Comparison of ENCODE assay signal across 27 cellular contexts in the genomic region with DNA sequence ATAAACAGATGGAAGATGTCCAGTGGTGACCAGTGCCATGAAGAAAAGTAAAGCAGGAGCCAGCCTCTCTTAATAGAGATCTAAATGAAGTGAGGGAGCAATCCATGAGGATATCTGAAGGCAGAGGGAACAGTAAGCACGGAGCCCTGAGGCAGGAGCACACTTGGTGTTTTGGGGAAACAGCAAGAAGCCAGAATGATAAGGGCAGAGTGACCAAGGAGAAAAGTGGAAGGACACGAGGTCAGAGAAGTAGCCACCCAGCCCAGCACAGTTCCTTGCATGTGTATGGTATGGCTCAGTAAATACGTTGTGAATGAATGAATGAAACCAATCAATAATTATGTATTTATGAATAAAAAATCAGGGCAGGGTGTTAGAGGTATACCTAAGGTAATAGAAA.
"Had no signal": no experiment of that assay in that cellular context is flagged by ENCODE, and none has a peak within 500 bp of the region (broad histone marks: within the 10 kb centered on the region; RNA-seq: fewer than 3 reads in every experiment).

No MANE protein-coding gene starts in this region.

- H3K4me3 Mint-ChIP-seq: activated T-cell treated with anti-CD3 and anti-CD28 coated beads, Interleukin-2, amount 50 U/mL, for 4 hours; activated T-helper 17 cell treated with anti-CD3 and anti-CD28 coated beads, Interleukin-2, amount 50 U/mL, for 72 hours; effector memory CD8-positive, alpha-beta T cell; natural killer cell treated with Interleukin-12 subunit alpha and Interleukin-12 subunit beta and Interleukin-15 and Interleukin-18, amount 100 ng/mL, for 72 hours; stimulated activated naive CD8-positive, alpha-beta T cell treated with anti-CD3 and anti-CD28 coated beads, Interleukin-15, Interleukin-2, amounts not matched to agents 100 ng/mL and 50 ng/mL, for 24 hours had no signal

- ATAC-seq: activated T-cell treated with anti-CD3 and anti-CD28 coated beads, Interleukin-2, amount 50 U/mL, for 4 hours; activated T-helper 17 cell treated with anti-CD3 and anti-CD28 coated beads, Interleukin-2, amount 50 U/mL, for 72 hours; effector memory CD8-positive, alpha-beta T cell; gastroesophageal sphincter; mucosa of descending colon; natural killer cell treated with Interleukin-12 subunit alpha and Interleukin-12 subunit beta and Interleukin-15 and Interleukin-18, amount 100 ng/mL, for 72 hours; right lobe of liver had no signal

- FAIRE-seq: astrocyte, endothelial cell of umbilical vein, TTC549 had no signal

- H3K4me2 ChIP-seq: hepatocyte had no signal

- H3K4me3 ChIP-seq: gastroesophageal sphincter, hepatocyte, left ventricle myocardium inferior, lung, mucosa of descending colon, right lobe of liver, thoracic aorta, uterus had no signal

- H3K9me3 ChIP-seq: gastroesophageal sphincter, left ventricle myocardium inferior, mucosa of descending colon, right lobe of liver, thoracic aorta, uterus had no signal

- H3K27me3 Mint-ChIP-seq: activated T-helper 17 cell treated with anti-CD3 and anti-CD28 coated beads, Interleukin-2, amount 50 U/mL, for 72 hours; effector memory CD8-positive, alpha-beta T cell; natural killer cell treated with Interleukin-12 subunit alpha and Interleukin-12 subunit beta and Interleukin-15 and Interleukin-18, amount 100 ng/mL, for 72 hours; stimulated activated naive CD8-positive, alpha-beta T cell treated with anti-CD3 and anti-CD28 coated beads, Interleukin-15, Interleukin-2, amounts not matched to agents 100 ng/mL and 50 ng/mL, for 24 hours had no signal

- DNase-seq: activated CD4-positive, alpha-beta T cell treated with anti-CD3 and anti-CD28 coated beads for 4 hours; activated CD4-positive, alpha-beta T cell treated with anti-CD3 and anti-CD28 coated beads, Interleukin-2, amount 50 U/mL, for 4 hours; activated gamma-delta T cell treated with Interleukin-2 at 50 U/mL for 16 hours; activated naive CD4-positive, alpha-beta T cell treated with anti-CD3 and anti-CD28 coated beads, Interleukin-2, amount 50 U/mL, for 16 hours; activated T-cell treated with anti-CD3 and anti-CD28 coated beads, Interleukin-2, amount 50 U/mL, for 4 hours; amniotic stem cell; brain microvascular endothelial cell; caudate nucleus; cortex of kidney; effector memory CD8-positive, alpha-beta T cell; islet precursor cell; left ventricle myocardium inferior; mucosa of descending colon; right lobe of liver; stimulated activated CD4-positive, alpha-beta T cell treated with anti-CD3 and anti-CD28 coated beads, Interleukin-2, amount 100 ng/mL, for 48 hours; trophoblast cell; uterus had no signal

- H3K27ac Mint-ChIP-seq: effector memory CD8-positive, alpha-beta T cell; stimulated activated naive CD8-positive, alpha-beta T cell treated with anti-CD3 and anti-CD28 coated beads, Interleukin-15, Interleukin-2, amounts not matched to agents 100 ng/mL and 50 ng/mL, for 24 hours had no signal

- H3K27ac ChIP-seq: brain microvascular endothelial cell, gastroesophageal sphincter, hepatocyte, left ventricle myocardium inferior, right lobe of liver, thoracic aorta, uterus had no signal

- H3K27me3 ChIP-seq: brain microvascular endothelial cell, gastroesophageal sphincter, hepatocyte, right lobe of liver, uterus had no signal

- H3K4me1 ChIP-seq: uterus had no signal

- H3K36me3 Mint-ChIP-seq: natural killer cell treated with Interleukin-12 subunit alpha and Interleukin-12 subunit beta and Interleukin-15 and Interleukin-18, amount 100 ng/mL, for 72 hours had no signal

- H3K9me3 Mint-ChIP-seq: activated T-cell treated with anti-CD3 and anti-CD28 coated beads, Interleukin-2, amount 50 U/mL, for 4 hours; activated T-helper 17 cell treated with anti-CD3 and anti-CD28 coated beads, Interleukin-2, amount 50 U/mL, for 72 hours; effector memory CD8-positive, alpha-beta T cell; natural killer cell treated with Interleukin-12 subunit alpha and Interleukin-12 subunit beta and Interleukin-15 and Interleukin-18, amount 100 ng/mL, for 72 hours; stimulated activated naive CD8-positive, alpha-beta T cell treated with anti-CD3 and anti-CD28 coated beads, Interleukin-15, Interleukin-2, amounts not matched to agents 100 ng/mL and 50 ng/mL, for 24 hours had no signal

- H3K36me3 ChIP-seq: brain microvascular endothelial cell, thoracic aorta, uterus had no signal

- H2AFZ ChIP-seq: hepatocyte had no signal
